Comparison of ENCODE assay signal across 8 cellular contexts in genomic region chr2:197191948-197192338, GRCh38.
A peak's percentile ranks its signal among the peaks of the same experiment; 100 is the strongest.
DNase-seq lines count a peak whose midpoint lies in the region; ATAC-seq, FAIRE-seq and TF ChIP-seq lines count a peak whose summit lies in the region.

No MANE protein-coding gene starts in this region.

- peak overlapping the region; percentile 82 for H3K27ac Mint-ChIP-seq in CD8-positive, alpha-beta T cell
- H3K27ac Mint-ChIP-seq in activated CD8-positive, alpha-beta T cell treated with anti-CD3 and anti-CD28 coated beads, Interleukin-2, amount 10 ng/mL, durations not matched to agents 7 days and 5 days, result peak overlapping the region; percentile 44

- no peak overlapping the region for H3K9ac ChIP-seq in HepG2 (ENCODE audit: insufficient read depth, low read depth, low read length)

- WGBS in HepG2 (ENCODE audit: low lambda C conversion rate), result 0% methylated on average over 2 of the region's 2 CpGs

- TF ChIP-seq RAD21 in HepG2 (CRISPR knock-in tag; IDR thresholded peaks at IDR 0.05), result no peak

- no peaks in the 10 kb centered on the region for H3K27me3 Mint-ChIP-seq in CD8-positive, alpha-beta T cell (ENCODE audit: low read depth)
- H3K27me3 Mint-ChIP-seq in activated CD8-positive, alpha-beta T cell treated with anti-CD3 and anti-CD28 coated beads, Interleukin-2, amount 10 ng/mL, durations not matched to agents 7 days and 5 days (ENCODE audit: low read depth), result no peaks in the 10 kb centered on the region

- H4K20me1 ChIP-seq in HepG2 (ENCODE audit: insufficient read depth, low read length), result no peaks in the 10 kb centered on the region

- no peak for TF ChIP-seq POLR2A in HepG2 (IDR thresholded peaks at IDR 0.05; ENCODE audit: insufficient read depth in 1 of 2, low read depth in 2 of 2, low read length in 2 of 2)

- H3K27ac ChIP-seq in CD8-positive, alpha-beta T cell (ENCODE audit: low read depth, low read length), result peak overlapping the region; percentile 16
- H3K27ac ChIP-seq in upper lobe of right lung, result no peak overlapping the region
- H3K27ac ChIP-seq in HepG2 (ENCODE audit: extremely low read length, insufficient read depth, low read length), result no peak overlapping the region

- H3K79me2 ChIP-seq in HepG2 (ENCODE audit: insufficient read depth, low read length), result no peaks in the 10 kb centered on the region

- H3K4me3 ChIP-seq in CD8-positive, alpha-beta T cell (ENCODE audit: low read depth, low read length), result no peak overlapping the region
- H3K4me3 ChIP-seq in upper lobe of right lung, result no peak overlapping the region
- H3K4me3 ChIP-seq in HepG2 (replicated peaks in 1 of 3; ENCODE audit: insufficient read depth in 1 of 3, low read depth in 2 of 3, low read length in 3 of 3), result no peak overlapping the region

- H3K4me2 ChIP-seq in HepG2 (ENCODE audit: low read depth, low read length), result no peak overlapping the region

- no peaks in the 10 kb centered on the region for H3K9me3 ChIP-seq in CD8-positive, alpha-beta T cell (ENCODE audit: low read length)
- H3K9me3 ChIP-seq in upper lobe of right lung (no peaks in the 10 kb centered on the region), HepG2 (ENCODE audit: low read length) (no peaks in the 10 kb centered on the region)

- intact Hi-C loops in CD8-positive, alpha-beta T cell (cut with DNase I, micrococcal nuclease), result loop anchor here (1.0 to 5.0 kb wide), 9 partner anchors 13 to 187 kb away; partner anchors contain the start of gene ANKRD44 (in 1 of the 2)
- intact Hi-C loops in upper lobe of right lung (cut with DNase I) (no loop called here), HepG2 (cut with micrococcal nuclease; ENCODE audit: unreplicated experiment) (loop anchor here (1.0 to 5.0 kb wide), 4 partner anchors 119 to 1250 kb away; no protein-coding TSS in a partner anchor)

- TF ChIP-seq CTCF in CD8-positive, alpha-beta T cell (IDR thresholded peaks at IDR 0.05), result no peak
- TF ChIP-seq CTCF in upper lobe of right lung (IDR thresholded peaks at IDR 0.05) (no peak), HepG2 (CRISPR knock-in tag; IDR thresholded peaks at IDR 0.05) (no peak)

- POLR2A ChIA-PET in CD8-positive, alpha-beta T cell (lab: Charles Lee), result interaction anchor here (0.8 to 2.3 kb wide), 7 partner anchors 13 to 120 kb away, joined by 3 to 13 read pairs (median 4); partner anchors contain the start of gene ANKRD44
- POLR2A ChIA-PET in activated CD8-positive, alpha-beta T cell treated with anti-CD3 and anti-CD28 coated beads, Interleukin-2, amount 10 ng/mL, durations not matched to agents 7 days and 5 days (lab: Charles Lee), result interaction anchor here (0.7 to 3.6 kb wide), 5 partner anchors 13 to 117 kb away, joined by 3 to 40 read pairs (median 3); partner anchors contain the start of gene ANKRD44
- POLR2A ChIA-PET in HepG2 (lab: Yijun Ruan, JAX), result no interaction called here

- ATAC-seq in CD8-positive, alpha-beta T cell, result peak; percentile 80
- ATAC-seq in GM19372 (IDR thresholded peaks at IDR 0.05; ENCODE audit: low read depth, unreplicated experiment) (peak; percentile 75), HG03135 (IDR thresholded peaks at IDR 0.05; ENCODE audit: unreplicated experiment) (peak; percentile 80), upper lobe of right lung (no peak), HepG2 (no peak)
- ATAC-seq in activated CD8-positive, alpha-beta T cell treated with anti-CD3 and anti-CD28 coated beads, Interleukin-2, amount 10 ng/mL, durations not matched to agents 7 days and 5 days, result peak; percentile 66

- peaks cover 19% of the 10 kb centered on the region for H3K36me3 Mint-ChIP-seq in CD8-positive, alpha-beta T cell
- H3K36me3 Mint-ChIP-seq in activated CD8-positive, alpha-beta T cell treated with anti-CD3 and anti-CD28 coated beads, Interleukin-2, amount 10 ng/mL, durations not matched to agents 7 days and 5 days (ENCODE audit: low read depth), result peaks cover 33% of the 10 kb centered on the region

- FAIRE-seq in HepG2 (lab: Jason Lieb, UNC), result no peak

- H3K4me3 Mint-ChIP-seq in CD8-positive, alpha-beta T cell, result peak overlapping the region; percentile 36
- H3K4me3 Mint-ChIP-seq in activated CD8-positive, alpha-beta T cell treated with anti-CD3 and anti-CD28 coated beads, Interleukin-2, amount 10 ng/mL, durations not matched to agents 7 days and 5 days, result peak overlapping the region; percentile 27

- no peaks in the 10 kb centered on the region for H3K36me3 ChIP-seq in CD8-positive, alpha-beta T cell (ENCODE audit: insufficient read depth, low read length)
- H3K36me3 ChIP-seq in upper lobe of right lung, result no peaks in the 10 kb centered on the region
- no peaks in the 10 kb centered on the region for H3K36me3 ChIP-seq in HepG2 (replicated peaks in 1 of 2; ENCODE audit: control insufficient read depth in 1 of 2, insufficient read depth in 2 of 2, low read length in 2 of 2)

- H3K4me1 Mint-ChIP-seq in CD8-positive, alpha-beta T cell (ENCODE audit: low read depth), result peaks cover 89% of the 10 kb centered on the region
- peaks cover 81% of the 10 kb centered on the region for H3K4me1 Mint-ChIP-seq in activated CD8-positive, alpha-beta T cell treated with anti-CD3 and anti-CD28 coated beads, Interleukin-2, amount 10 ng/mL, durations not matched to agents 7 days and 5 days (ENCODE audit: low read depth)

- no TSS peak for BruUV-seq in HepG2 (replicated peaks; lab: Mats Ljungman, UMichigan)

- H3K9me3 Mint-ChIP-seq in CD8-positive, alpha-beta T cell, result no peaks in the 10 kb centered on the region
- no peaks in the 10 kb centered on the region for H3K9me3 Mint-ChIP-seq in activated CD8-positive, alpha-beta T cell treated with anti-CD3 and anti-CD28 coated beads, Interleukin-2, amount 10 ng/mL, durations not matched to agents 7 days and 5 days (ENCODE audit: insufficient read depth)

- CTCF ChIA-PET in CD8-positive, alpha-beta T cell (lab: Charles Lee), result interaction anchor here (0.8 to 3.8 kb wide), 47 partner anchors 9 to 195 kb away, joined by 3 to 64 read pairs (median 6); partner anchors contain the start of gene ANKRD44
- CTCF ChIA-PET in activated CD8-positive, alpha-beta T cell treated with anti-CD3 and anti-CD28 coated beads, Interleukin-2, amount 10 ng/mL, durations not matched to agents 7 days and 5 days (lab: Charles Lee), result interaction anchor here (0.7 to 4.1 kb wide), 49 partner anchors 10 to 191 kb away, joined by 3 to 69 read pairs (median 6); partner anchors contain the start of gene ANKRD44
- CTCF ChIA-PET in HepG2 (lab: Yijun Ruan, JAX; ENCODE audit: low intra/inter-chr PET ratio, low total read pairs), result interaction anchor here (1.9 to 3.0 kb wide), 2 partner anchors 185 to 586 kb away, joined by 14 to 46 read pairs; no protein-coding TSS in a partner anchor

- no peak for TF ChIP-seq EP300 in HepG2 (IDR thresholded peaks at IDR 0.05; ENCODE audit: low read depth in 2 of 2, low read length in 2 of 2)
- no peak for TF ChIP-seq EP300 in HepG2 (CRISPR knock-in tag; IDR thresholded peaks at IDR 0.05; ENCODE audit: borderline replicate concordance)

- DNase-seq in CD8-positive, alpha-beta T cell, result peak in 2 of 7 experiments; percentile 43 to 66
- peak; percentile 70 for DNase-seq in activated CD8-positive, alpha-beta T cell treated with anti-CD3 and anti-CD28 coated beads, Interleukin-2, amount 10 ng/mL, durations not matched to agents 7 days and 5 days
- no peak for DNase-seq in upper lobe of right lung
- no peak for DNase-seq in SHP77 (lab: John Stamatoyannopoulos, UW)
- no peak for DNase-seq in HepG2 (ENCODE audit: low spot score)
- DNase-seq in MV-4-11 (lab: John Stamatoyannopoulos, UW), result no peak

- H3K4me1 ChIP-seq in CD8-positive, alpha-beta T cell (ENCODE audit: insufficient read depth, low read length), result peaks cover 88% of the 10 kb centered on the region
- H3K4me1 ChIP-seq in upper lobe of right lung, result peaks cover 28% of the 10 kb centered on the region
- no peaks in the 10 kb centered on the region for H3K4me1 ChIP-seq in HepG2 (ENCODE audit: insufficient read depth, low read length)

- H2AFZ ChIP-seq in HepG2 (ENCODE audit: low read length), result no peak overlapping the region

- in situ Hi-C loops in HepG2 (cut with HindIII; ENCODE audit: extremely low pct_ligation_motif_present, low pct_unique_long_range_greater_than_20kb), result loop anchor here (10.0 kb wide), 1 partner anchor 583 kb away; no protein-coding TSS in a partner anchor

- no peaks in the 10 kb centered on the region for H3K27me3 ChIP-seq in CD8-positive, alpha-beta T cell (ENCODE audit: insufficient read depth, low read length)
- no peaks in the 10 kb centered on the region for H3K27me3 ChIP-seq in upper lobe of right lung
- no peaks in the 10 kb centered on the region for H3K27me3 ChIP-seq in HepG2 (ENCODE audit: control insufficient read depth in 1 of 2, insufficient read depth in 2 of 2, low read length in 2 of 2)

TF ChIP-seq in HepG2, 621 proteins besides CTCF, POLR2A, EP300 and RAD21 (continues in another document):
- TF ChIP-seq CBX2 (IDR thresholded peaks at IDR 0.05; ENCODE audit: low read depth, low read length), result no peak
- no peak for TF ChIP-seq CBX2 (CRISPR knock-in tag; IDR thresholded peaks at IDR 0.05; ENCODE audit: low read depth)
- TF ChIP-seq ZNF776 (CRISPR knock-in tag; IDR thresholded peaks at IDR 0.05), result no peak
- no peak for TF ChIP-seq STAG1 (CRISPR knock-in tag; IDR thresholded peaks at IDR 0.05)

Comparison
In these comparisons a context has a peak if more than half of its experiments do, and no peak if none do; other contexts are left out.
1. ATAC-seq: peak in CD8-positive, alpha-beta T cell (single experiment), GM19372 (single experiment), HG03135 (single experiment) and activated CD8-positive, alpha-beta T cell treated with anti-CD3 and anti-CD28 coated beads, Interleukin-2, amount 10 ng/mL, durations not matched to agents 7 days and 5 days (single experiment); none in upper lobe of right lung (single experiment) and HepG2 (single experiment).